26 cellular contexts compared by ENCODE assay signal in genomic region chr22:44184006-44184405, GRCh38. TPM values are rescaled to one million over a fixed set of nuclear protein-coding genes. Genes with fewer than 3 reads are reported as not detected.
DNase-seq lines count a peak whose midpoint lies in the region; ATAC-seq and TF ChIP-seq lines count a peak whose summit lies in the region.
"Had no signal": no experiment of that assay in that cellular context is flagged by ENCODE, and none has a peak within 500 bp of the region (broad histone marks: within the 10 kb centered on the region; RNA-seq: fewer than 3 reads in every experiment).

No MANE protein-coding gene starts in this region.

- H3K4me1 Mint-ChIP-seq in memory B cell: peaks cover 31% of the 10 kb centered on the region
- H3K4me1 Mint-ChIP-seq in activated CD4-positive, alpha-beta T cell treated with anti-CD3 and anti-CD28 coated beads, Interleukin-2, amount 10 ng/mL, durations not matched to agents 24 days and 14 days: peaks cover 21% of the 10 kb centered on the region

- DNase-seq in NCI-H2171 treated with DMSO at 0.1 percent for 48 hours (lab: John Stamatoyannopoulos, UW) (peak; percentile 13), NCI-H2171 (lab: John Stamatoyannopoulos, UW) (no peak), RPMI8226 (peak; percentile 64), memory B cell (ENCODE audit: low spot score in 2 of 2) (no peak), DMS 273 (lab: John Stamatoyannopoulos, UW; ENCODE audit: unreplicated experiment) (no peak)
- DNase-seq in activated CD4-positive, alpha-beta T cell treated with anti-CD3 and anti-CD28 coated beads, Interleukin-2, amount 10 ng/mL, durations not matched to agents 24 days and 14 days: no peak
- DNase-seq: activated CD4-positive, alpha-beta memory T cell treated with anti-CD3 and anti-CD28 coated beads for 36 hours; activated gamma-delta T cell treated with Interleukin-2 at 50 U/mL for 16 hours; activated T-cell treated with anti-CD3 and anti-CD28 coated beads for 4 hours; anterior cingulate cortex; caudate nucleus; erythroblast; heart right ventricle; NCI-H2107; NCI-H524; NK-92 treated with Interleukin-12 subunit alpha and Interleukin-12 subunit beta, amount 100 ng/mL, for 24 hours; occipital lobe; stimulated activated CD4-positive, alpha-beta T cell treated with anti-CD3 and anti-CD28 coated beads, Interleukin-2, amount 100 ng/mL, for 48 hours; transverse colon had no signal

- ATAC-seq in memory B cell (ENCODE audit: low read depth): no peak
- no peak for ATAC-seq in HG03442 (IDR thresholded peaks at IDR 0.05; ENCODE audit: unreplicated experiment)
- ATAC-seq: heart right ventricle, WTC11 had no signal

- H3K27ac Mint-ChIP-seq in memory B cell: peak overlapping the region; percentile 93
- no peak overlapping the region for H3K27ac Mint-ChIP-seq in activated CD4-positive, alpha-beta T cell treated with anti-CD3 and anti-CD28 coated beads, Interleukin-2, amount 10 ng/mL, durations not matched to agents 24 days and 14 days
- H3K27ac Mint-ChIP-seq: activated CD4-positive, alpha-beta memory T cell treated with anti-CD3 and anti-CD28 coated beads for 36 hours; WTC11 had no signal

- peak overlapping the region; percentile 38; the same call in 1 of the 2 replicates for H3K27ac ChIP-seq in C4-2B
- H3K27ac ChIP-seq: 22Rv1, Peyer's patch, transverse colon had no signal

- H3K27me3 Mint-ChIP-seq in memory B cell: no peaks in the 10 kb centered on the region
- peaks cover 6% of the 10 kb centered on the region for H3K27me3 Mint-ChIP-seq in activated CD4-positive, alpha-beta T cell treated with anti-CD3 and anti-CD28 coated beads, Interleukin-2, amount 10 ng/mL, durations not matched to agents 24 days and 14 days
- H3K27me3 Mint-ChIP-seq: activated CD4-positive, alpha-beta memory T cell treated with anti-CD3 and anti-CD28 coated beads for 36 hours; stimulated activated naive CD8-positive, alpha-beta T cell treated with anti-CD3 and anti-CD28 coated beads, Interleukin-15, Interleukin-2, amounts not matched to agents 100 ng/mL and 50 ng/mL, for 24 hours had no signal

- H3K4me3 Mint-ChIP-seq in memory B cell: peak overlapping the region; percentile 11
- H3K4me3 Mint-ChIP-seq in activated CD4-positive, alpha-beta T cell treated with anti-CD3 and anti-CD28 coated beads, Interleukin-2, amount 10 ng/mL, durations not matched to agents 24 days and 14 days: no peak overlapping the region
- H3K4me3 Mint-ChIP-seq: activated CD4-positive, alpha-beta memory T cell treated with anti-CD3 and anti-CD28 coated beads for 36 hours; WTC11 had no signal

- peaks cover 10% of the 10 kb centered on the region for H3K36me3 Mint-ChIP-seq in memory B cell
- peaks cover 14% of the 10 kb centered on the region for H3K36me3 Mint-ChIP-seq in activated CD4-positive, alpha-beta T cell treated with anti-CD3 and anti-CD28 coated beads, Interleukin-2, amount 10 ng/mL, durations not matched to agents 24 days and 14 days (ENCODE audit: low read depth)
- H3K36me3 Mint-ChIP-seq: WTC11 had no signal

- no peaks in the 10 kb centered on the region for H3K9me3 Mint-ChIP-seq in memory B cell
- no peaks in the 10 kb centered on the region for H3K9me3 Mint-ChIP-seq in activated CD4-positive, alpha-beta T cell treated with anti-CD3 and anti-CD28 coated beads, Interleukin-2, amount 10 ng/mL, durations not matched to agents 24 days and 14 days
- H3K9me3 Mint-ChIP-seq: activated CD4-positive, alpha-beta memory T cell treated with anti-CD3 and anti-CD28 coated beads for 36 hours; stimulated activated naive CD8-positive, alpha-beta T cell treated with anti-CD3 and anti-CD28 coated beads, Interleukin-15, Interleukin-2, amounts not matched to agents 100 ng/mL and 50 ng/mL, for 24 hours; WTC11 had no signal

- intact Hi-C loops in activated CD4-positive, alpha-beta T cell treated with anti-CD3 and anti-CD28 coated beads, Interleukin-2, amount 10 ng/mL, durations not matched to agents 24 days and 14 days (cut with micrococcal nuclease): loop anchor here (10.0 kb wide), 1 partner anchor 501 kb away; no protein-coding TSS in a partner anchor

- TF ChIP-seq CTCF in C4-2B (conservative IDR thresholded peaks at IDR 0.05): no peak

RNA-seq across cellular contexts. Expression of gene PARVG, which starts 3.3 kb away (rescaled TPM):
- total RNA-seq in activated CD4-positive, alpha-beta T cell treated with anti-CD3 and anti-CD28 coated beads, Interleukin-2, amount 10 ng/mL, durations not matched to agents 24 days and 14 days: 48.9 and 52.2 TPM in 2 replicates
- total RNA-seq: SK-MEL-5 had no signal

Comparison
In these comparisons a context has a peak if more than half of its experiments do, and no peak if none do; other contexts are left out.
1. DNase-seq: peak in NCI-H2171 treated with DMSO at 0.1 percent for 48 hours (single experiment) and RPMI8226 (single experiment); none in NCI-H2171 (single experiment), memory B cell (0 of 2), DMS 273 (single experiment) and activated CD4-positive, alpha-beta T cell treated with anti-CD3 and anti-CD28 coated beads, Interleukin-2, amount 10 ng/mL, durations not matched to agents 24 days and 14 days (single experiment).